ENCODE assay signal across 25 cellular contexts in genomic region chr14:55662757-55663156, GRCh38.
"Had no signal": no experiment of that assay in that cellular context is flagged by ENCODE, and none has a peak within 500 bp of the region (broad histone marks: within the 10 kb centered on the region; RNA-seq: fewer than 3 reads in every experiment).

No MANE protein-coding gene starts in this region.

- H3K4me3 Mint-ChIP-seq: activated B cell treated with CpG ODN at 0.5 μM for 24 hours; activated CD4-positive, alpha-beta T cell treated with anti-CD3 and anti-CD28 coated beads, Interleukin-2, amount 10 ng/mL, durations not matched to agents 24 days and 14 days; activated CD8-positive, alpha-beta memory T cell treated with anti-CD3 and anti-CD28 coated beads, Interleukin-2, amount 10 ng/mL, durations not matched to agents 7 days and 5 days; activated naive CD8-positive, alpha-beta T cell treated with anti-CD3 and anti-CD28 coated beads, Interleukin-2, amount 50 U/mL, for 24 hours; activated T-cell treated with anti-CD3 and anti-CD28 coated beads, Interleukin-2, amount 50 U/mL, for 4 hours; IgD-negative memory B cell had no signal

- H3K9ac ChIP-seq: SK-N-SH had no signal

- H3K9me3 ChIP-seq: ascending aorta, body of pancreas, SJCRH30 had no signal

- H3K4me1 ChIP-seq: body of pancreas, SJCRH30 had no signal

- H3K4me1 Mint-ChIP-seq: activated B cell treated with CpG ODN at 0.5 μM for 24 hours had no signal

- H3K27me3 Mint-ChIP-seq: activated B cell treated with CpG ODN at 0.5 μM for 24 hours; activated CD4-positive, alpha-beta T cell treated with anti-CD3 and anti-CD28 coated beads, Interleukin-2, amount 10 ng/mL, durations not matched to agents 24 days and 14 days; activated CD8-positive, alpha-beta memory T cell treated with anti-CD3 and anti-CD28 coated beads, Interleukin-2, amount 10 ng/mL, durations not matched to agents 7 days and 5 days; activated naive CD8-positive, alpha-beta T cell treated with anti-CD3 and anti-CD28 coated beads, Interleukin-2, amount 50 U/mL, for 24 hours; IgD-negative memory B cell had no signal

- ATAC-seq: activated CD8-positive, alpha-beta memory T cell treated with anti-CD3 and anti-CD28 coated beads, Interleukin-2, amount 10 ng/mL, durations not matched to agents 7 days and 5 days; activated naive CD4-positive, alpha-beta T cell treated with anti-CD3 and anti-CD28 coated beads, Interleukin-2, amount 50 U/mL, for 72 hours; activated naive CD8-positive, alpha-beta T cell treated with anti-CD3 and anti-CD28 coated beads, Interleukin-2, amount 50 U/mL, for 24 hours; activated T-cell treated with anti-CD3 and anti-CD28 coated beads, Interleukin-2, amount 50 U/mL, for 4 hours; body of pancreas had no signal

- H3K27me3 ChIP-seq: ascending aorta, body of pancreas, SJCRH30 had no signal

- H3K27ac Mint-ChIP-seq: activated B cell treated with CpG ODN at 0.5 μM for 24 hours; activated CD4-positive, alpha-beta T cell treated with anti-CD3 and anti-CD28 coated beads, Interleukin-2, amount 10 ng/mL, durations not matched to agents 24 days and 14 days; activated CD8-positive, alpha-beta memory T cell treated with anti-CD3 and anti-CD28 coated beads, Interleukin-2, amount 10 ng/mL, durations not matched to agents 7 days and 5 days; activated naive CD4-positive, alpha-beta T cell treated with anti-CD3 and anti-CD28 coated beads, Interleukin-2, amount 50 U/mL, for 72 hours; activated naive CD8-positive, alpha-beta T cell treated with anti-CD3 and anti-CD28 coated beads, Interleukin-2, amount 50 U/mL, for 24 hours; IgD-negative memory B cell had no signal

- DNase-seq: activated B cell treated with CpG ODN at 0.5 μM for 24 hours; activated CD4-positive, alpha-beta T cell treated with anti-CD3 and anti-CD28 coated beads for 1 hour; activated CD4-positive, alpha-beta T cell treated with anti-CD3 and anti-CD28 coated beads, Interleukin-2, amount 10 ng/mL, durations not matched to agents 24 days and 14 days; activated CD4-positive, alpha-beta T cell treated with anti-CD3 and anti-CD28 coated beads, Interleukin-2, amount 50 U/mL, for 48 hours; activated CD8-positive, alpha-beta memory T cell treated with anti-CD3 and anti-CD28 coated beads, Interleukin-2, amount 10 ng/mL, durations not matched to agents 7 days and 5 days; activated effector memory CD4-positive, alpha-beta T cell treated with anti-CD3 and anti-CD28 coated beads, Interleukin-2, amount 50 U/mL, for 16 hours; activated naive CD4-positive, alpha-beta T cell treated with Interleukin-2 at 50 U/mL for 16 hours; activated naive CD8-positive, alpha-beta T cell treated with anti-CD3 and anti-CD28 coated beads, Interleukin-2, amount 50 U/mL, for 24 hours; activated T-cell treated with anti-CD3 and anti-CD28 coated beads, Interleukin-2, amount 50 U/mL, for 4 hours; amniotic stem cell; KG1; NCI-H1092; NCI-H1417; NCI-H1930; NCI-H2171; NCI-H226; NCI-H526; NCI-H82; SJCRH30; SK-N-SH; T-helper 1 cell had no signal

- H3K9me3 Mint-ChIP-seq: activated B cell treated with CpG ODN at 0.5 μM for 24 hours; activated CD4-positive, alpha-beta T cell treated with anti-CD3 and anti-CD28 coated beads, Interleukin-2, amount 10 ng/mL, durations not matched to agents 24 days and 14 days; activated naive CD4-positive, alpha-beta T cell treated with anti-CD3 and anti-CD28 coated beads, Interleukin-2, amount 50 U/mL, for 72 hours; activated naive CD8-positive, alpha-beta T cell treated with anti-CD3 and anti-CD28 coated beads, Interleukin-2, amount 50 U/mL, for 24 hours; activated T-cell treated with anti-CD3 and anti-CD28 coated beads, Interleukin-2, amount 50 U/mL, for 4 hours; IgD-negative memory B cell had no signal

- H3K27ac ChIP-seq: ascending aorta, body of pancreas, SJCRH30 had no signal

- H3K4me3 ChIP-seq: ascending aorta, body of pancreas, SJCRH30 had no signal
